ENCODE assay signal across 19 cellular contexts in the genomic region with DNA sequence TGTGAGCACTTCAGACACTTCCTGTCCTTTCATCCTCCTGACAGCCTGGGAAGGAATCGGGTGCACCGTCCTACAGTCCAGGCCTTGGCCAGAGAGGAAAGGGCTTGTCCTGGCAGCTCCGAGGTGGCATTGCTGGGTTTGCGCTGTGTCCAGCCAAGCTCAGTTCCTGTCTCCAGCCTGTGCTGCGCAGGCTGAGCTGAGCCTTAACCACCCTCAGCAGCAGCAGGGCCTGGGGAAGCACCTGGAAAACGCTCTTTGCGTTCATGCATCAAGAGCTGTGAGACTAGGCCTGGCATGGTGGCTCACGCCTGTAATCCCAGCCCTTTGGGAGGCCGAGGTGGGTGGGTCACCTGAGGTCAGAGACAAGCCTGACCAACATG. TPM values are rescaled to one million over a fixed set of nuclear protein-coding genes. Genes with fewer than 3 reads are reported as not detected.
DNase-seq lines count a peak whose midpoint lies in the region; ATAC-seq, FAIRE-seq and TF ChIP-seq lines count a peak whose summit lies in the region.
"Had no signal": no experiment of that assay in that cellular context is flagged by ENCODE, and none has a peak within 500 bp of the region (broad histone marks: within the 10 kb centered on the region; RNA-seq: fewer than 3 reads in every experiment).

No MANE protein-coding gene starts in this region.

- TF ChIP-seq CTCF in bronchial epithelial cell (IDR thresholded peaks at IDR 0.05; ENCODE audit: insufficient read depth, low read length, severe bottlenecking) (no peak), upper lobe of right lung (IDR thresholded peaks at IDR 0.05) (no peak), WTC11 (IDR thresholded peaks at IDR 0.05) (no peak)

- H3K4me3 Mint-ChIP-seq in WTC11 = no peak overlapping the region
- H3K4me3 Mint-ChIP-seq: activated naive CD4-positive, alpha-beta T cell treated with anti-CD3 and anti-CD28 coated beads, Interleukin-2, amount 50 U/mL, for 24 hours had no signal

- H3K9me3 ChIP-seq in right cardiac atrium (ENCODE audit: control insufficient read depth, low read length) = no peaks in the 10 kb centered on the region
- H3K9me3 ChIP-seq in upper lobe of right lung = no peaks in the 10 kb centered on the region
- H3K9me3 ChIP-seq: BE2C, Peyer's patch had no signal

- H3K27ac Mint-ChIP-seq in WTC11 = no peak overlapping the region
- H3K27ac Mint-ChIP-seq: activated naive CD4-positive, alpha-beta T cell treated with anti-CD3 and anti-CD28 coated beads, Interleukin-2, amount 50 U/mL, for 24 hours had no signal

- ATAC-seq in right cardiac atrium (peak; percentile 22 to 51), upper lobe of right lung (peak; percentile 36), WTC11 (no peak)

- peaks cover 24% of the 10 kb centered on the region for H3K4me1 Mint-ChIP-seq in WTC11
- H3K4me1 Mint-ChIP-seq: activated naive CD4-positive, alpha-beta T cell treated with anti-CD3 and anti-CD28 coated beads, Interleukin-2, amount 50 U/mL, for 24 hours had no signal

- H3K27ac ChIP-seq in right cardiac atrium (ENCODE audit: low read length) = no peak overlapping the region
- peak overlapping the region; percentile 1 for H3K27ac ChIP-seq in upper lobe of right lung
- H3K27ac ChIP-seq: 22Rv1, coronary artery, epithelial cell of prostate had no signal

- H3K27me3 ChIP-seq in bronchial epithelial cell (ENCODE audit: control insufficient read depth, insufficient read depth, low read length) (no peaks in the 10 kb centered on the region), right cardiac atrium (ENCODE audit: control insufficient read depth, insufficient read depth) (no peaks in the 10 kb centered on the region), upper lobe of right lung (no peaks in the 10 kb centered on the region)
- H3K27me3 ChIP-seq: BE2C, Peyer's patch had no signal

- H3K36me3 ChIP-seq in bronchial epithelial cell (ENCODE audit: control insufficient read depth, insufficient read depth, low read length) = no peaks in the 10 kb centered on the region
- H3K36me3 ChIP-seq in upper lobe of right lung = no peaks in the 10 kb centered on the region
- H3K36me3 ChIP-seq: BE2C, Peyer's patch had no signal

- CTCF ChIA-PET in WTC11 (lab: Charles Lee) = interaction anchor here (1.0 to 4.5 kb wide), 2 partner anchors 12 to 29 kb away, joined by 3 to 21 read pairs; no protein-coding TSS in a partner anchor

- FAIRE-seq in bronchial epithelial cell (lab: Jason Lieb, UNC) (peak; percentile 36), frontal cortex (lab: Jason Lieb, UNC) (no peak)
- FAIRE-seq: D721Med, TTC549 had no signal

- intact Hi-C loops in right cardiac atrium (cut with DNase I) = no loop called here
- intact Hi-C loops in upper lobe of right lung (cut with DNase I) = no loop called here

- DNase-seq in DMS53 (lab: John Stamatoyannopoulos, UW) = peak; percentile 33
- DNase-seq in DMS53 treated with DMSO at 0.1 percent for 48 hours (lab: John Stamatoyannopoulos, UW; ENCODE audit: unreplicated experiment) = no peak
- DNase-seq in bronchial epithelial cell (ENCODE audit: low read depth) = no peak
- peak in 1 of 3 donors; percentile 62 for DNase-seq in right cardiac atrium
- peak; percentile 49 for DNase-seq in upper lobe of right lung
- DNase-seq in germinal center (ENCODE audit: low spot score) = no peak
- no peak for DNase-seq in frontal cortex (ENCODE audit: low spot score in 2 of 2)
- DNase-seq in WTC11 (ENCODE audit: low spot score) = no peak
- DNase-seq: activated CD4-positive, alpha-beta T cell treated with anti-CD3 and anti-CD28 coated beads, Interleukin-2, amount 50 U/mL, for 4 hours; BE2C; NCI-H2227 treated with DMSO at 0.1 percent for 48 hours; stimulated activated CD4-positive, alpha-beta T cell treated with anti-CD3 and anti-CD28 coated beads, Interleukin-2, amount 100 ng/mL, for 48 hours had no signal

- H3K4me1 ChIP-seq in right cardiac atrium (ENCODE audit: control insufficient read depth, insufficient read depth, low read length) (peaks cover 9% of the 10 kb centered on the region), upper lobe of right lung (peaks cover 11% of the 10 kb centered on the region)
- H3K4me1 ChIP-seq: BE2C had no signal

- no peaks in the 10 kb centered on the region for H3K36me3 Mint-ChIP-seq in WTC11
- H3K36me3 Mint-ChIP-seq: activated naive CD4-positive, alpha-beta T cell treated with anti-CD3 and anti-CD28 coated beads, Interleukin-2, amount 50 U/mL, for 24 hours had no signal

- no peaks in the 10 kb centered on the region for H3K27me3 Mint-ChIP-seq in WTC11 (ENCODE audit: low read depth)

- H3K9me3 Mint-ChIP-seq in WTC11 = peaks cover 5% of the 10 kb centered on the region
- H3K9me3 Mint-ChIP-seq: activated naive CD4-positive, alpha-beta T cell treated with anti-CD3 and anti-CD28 coated beads, Interleukin-2, amount 50 U/mL, for 24 hours had no signal

- H3K4me3 ChIP-seq in bronchial epithelial cell (ENCODE audit: low read depth, low read length) (no peak overlapping the region), right cardiac atrium (ENCODE audit: low read length) (no peak overlapping the region), upper lobe of right lung (no peak overlapping the region)
- H3K4me3 ChIP-seq: coronary artery, Peyer's patch had no signal

- WGBS in right cardiac atrium = 60% methylated on average over 9 of the region's 9 CpGs

- POLR2A ChIA-PET in WTC11 (lab: Charles Lee) = no interaction called here

TF ChIP-seq in WTC11, 78 proteins besides CTCF, POLR2A, EP300 and RAD21:
- TF ChIP-seq MLX (CRISPR knock-in tag; IDR thresholded peaks at IDR 0.05) = no peak
TF ChIP-seq in WTC11: peak in this region for 0.

RNA-seq across cellular contexts. Expression of gene EML1, which starts 33.7 kb away (rescaled TPM):
- total RNA-seq in bronchial epithelial cell = 1.8 and 6.0 TPM in 2 replicates
- total RNA-seq in right cardiac atrium = 10 to 100 TPM; 32.5 to 39.1 (median 34.8) TPM
- polyA plus RNA-seq in right cardiac atrium = 11.2 TPM
- total RNA-seq in upper lobe of right lung = 42.2 TPM
- 116 TPM for total RNA-seq in frontal cortex
- total RNA-seq in WTC11 (2021) = 10.9 to 16.1 TPM (median 11.4 TPM) in 3 replicates

Comparison
In these comparisons a context has a peak if more than half of its experiments do, and no peak if none do; other contexts are left out.
1. DNase-seq: peak in DMS53 (single experiment) and upper lobe of right lung (single experiment); none in DMS53 treated with DMSO at 0.1 percent for 48 hours (single experiment), bronchial epithelial cell (single experiment), germinal center (single experiment), frontal cortex (0 of 2) and WTC11 (single experiment).